ENCODE assay signal across 8 cellular contexts in genomic region chr12:65171073-65171472, GRCh38. TPM values are rescaled to one million over a fixed set of nuclear protein-coding genes. Genes with fewer than 3 reads are reported as not detected.
DNase-seq lines count a peak whose midpoint lies in the region; FAIRE-seq and TF ChIP-seq lines count a peak whose summit lies in the region.

No MANE protein-coding gene starts in this region.

- no peak for TF ChIP-seq CTCF in astrocyte (IDR thresholded peaks at IDR 0.05; ENCODE audit: insufficient read depth, low read depth, low read length)
- TF ChIP-seq CTCF in lower leg skin (IDR thresholded peaks at IDR 0.05), result no peak
- no peak for TF ChIP-seq CTCF in type B pancreatic cell (conservative IDR thresholded peaks at IDR 0.05)

- H3K36me3 Mint-ChIP-seq in activated naive CD4-positive, alpha-beta T cell treated with anti-CD3 and anti-CD28 coated beads, Interleukin-2, amount 10 ng/mL, durations not matched to agents 7 days and 5 days, result peaks cover 29% of the 10 kb centered on the region
- H3K36me3 Mint-ChIP-seq in astrocyte (ENCODE audit: low read depth, unreplicated experiment), result no peaks in the 10 kb centered on the region
- H3K36me3 Mint-ChIP-seq in type B pancreatic cell, result peaks cover 13% of the 10 kb centered on the region

- no peak for FAIRE-seq in astrocyte (lab: Jason Lieb, UNC)

- TF ChIP-seq POLR2A in lower leg skin (IDR thresholded peaks at IDR 0.05), result no peak

- H3K4me2 ChIP-seq in astrocyte (ENCODE audit: low read length), result peak overlapping the region; percentile 93

- peak overlapping the region; percentile 88 for H3K4me3 Mint-ChIP-seq in activated naive CD4-positive, alpha-beta T cell treated with anti-CD3 and anti-CD28 coated beads, Interleukin-2, amount 10 ng/mL, durations not matched to agents 7 days and 5 days
- H3K4me3 Mint-ChIP-seq in astrocyte (ENCODE audit: unreplicated experiment) (peak overlapping the region; percentile 99), type B pancreatic cell (peak overlapping the region; percentile 95)

- peak overlapping the region; percentile 96 for H3K27ac Mint-ChIP-seq in activated naive CD4-positive, alpha-beta T cell treated with anti-CD3 and anti-CD28 coated beads, Interleukin-2, amount 10 ng/mL, durations not matched to agents 7 days and 5 days
- H3K27ac Mint-ChIP-seq in astrocyte (ENCODE audit: unreplicated experiment) (peak overlapping the region; percentile 85), type B pancreatic cell (peak overlapping the region; percentile 90)

- peaks cover 73% of the 10 kb centered on the region for H3K79me2 ChIP-seq in astrocyte (ENCODE audit: insufficient read depth, low read length)

- no peaks in the 10 kb centered on the region for H3K9me3 Mint-ChIP-seq in activated naive CD4-positive, alpha-beta T cell treated with anti-CD3 and anti-CD28 coated beads, Interleukin-2, amount 10 ng/mL, durations not matched to agents 7 days and 5 days
- H3K9me3 Mint-ChIP-seq in astrocyte (ENCODE audit: unreplicated experiment) (no peaks in the 10 kb centered on the region), type B pancreatic cell (no peaks in the 10 kb centered on the region)

- H3K27ac ChIP-seq in astrocyte (ENCODE audit: low read depth, low read length), result no peak overlapping the region

- H3K9me3 ChIP-seq in astrocyte (ENCODE audit: insufficient read depth, low read depth, low read length), result no peaks in the 10 kb centered on the region

- DNase-seq in activated naive CD4-positive, alpha-beta T cell treated with anti-CD3 and anti-CD28 coated beads, Interleukin-2, amount 10 ng/mL, durations not matched to agents 7 days and 5 days, result no peak
- no peak for DNase-seq in activated naive CD4-positive, alpha-beta T cell treated with Interleukin-2 at 50 U/mL for 16 hours
- DNase-seq in astrocyte (ENCODE audit: low read depth), result no peak
- DNase-seq in lower leg skin (ENCODE audit: low spot score in 2 of 2), result no peak
- no peak for DNase-seq in type B pancreatic cell (ENCODE audit: extremely low spot score, unreplicated experiment)
- DNase-seq in NCI-H2196 (lab: John Stamatoyannopoulos, UW; ENCODE audit: unreplicated experiment), result no peak
- DNase-seq in NCI-H146 treated with DMSO at 0.1 percent for 48 hours (lab: John Stamatoyannopoulos, UW; ENCODE audit: unreplicated experiment), result no peak
- DNase-seq in NCI-H187 (lab: John Stamatoyannopoulos, UW), result no peak

- H3K4me3 ChIP-seq in astrocyte (ENCODE audit: insufficient read depth, low read depth, low read length) (peak overlapping the region; percentile 73), lower leg skin (ENCODE audit: low read depth, poor library complexity, severe bottlenecking) (peak overlapping the region; percentile 82)

- WGBS in lower leg skin, 2 donors, result 56 to 76% methylated on average over 8 of the region's 8 CpGs

- peaks cover 3% of the 10 kb centered on the region for H3K27me3 Mint-ChIP-seq in activated naive CD4-positive, alpha-beta T cell treated with anti-CD3 and anti-CD28 coated beads, Interleukin-2, amount 10 ng/mL, durations not matched to agents 7 days and 5 days
- H3K27me3 Mint-ChIP-seq in astrocyte (ENCODE audit: low read depth, unreplicated experiment) (no peaks in the 10 kb centered on the region), type B pancreatic cell (peaks cover 6% of the 10 kb centered on the region)

- intact Hi-C loops in lower leg skin (cut with DNase I; ENCODE audit: low total_unique reads), result no loop called here

- peaks cover 6% of the 10 kb centered on the region for H3K36me3 ChIP-seq in astrocyte (ENCODE audit: insufficient read depth, low read length)

- H3K4me1 ChIP-seq in astrocyte (ENCODE audit: insufficient read depth, low read length), result peaks cover 8% of the 10 kb centered on the region

- peaks cover 35% of the 10 kb centered on the region for H3K4me1 Mint-ChIP-seq in activated naive CD4-positive, alpha-beta T cell treated with anti-CD3 and anti-CD28 coated beads, Interleukin-2, amount 10 ng/mL, durations not matched to agents 7 days and 5 days
- H3K4me1 Mint-ChIP-seq in astrocyte (ENCODE audit: low read depth, unreplicated experiment) (peaks cover 14% of the 10 kb centered on the region), type B pancreatic cell (ENCODE audit: unreplicated experiment) (peaks cover 21% of the 10 kb centered on the region)

- CTCF ChIA-PET in activated naive CD4-positive, alpha-beta T cell treated with anti-CD3 and anti-CD28 coated beads, Interleukin-2, amount 10 ng/mL, durations not matched to agents 7 days and 5 days (lab: Charles Lee), result interaction anchor here (0.8 to 1.2 kb wide), 3 partner anchors 31 to 614 kb away, joined by 3 read pairs; no protein-coding TSS in a partner anchor

- H4K20me1 ChIP-seq in astrocyte (ENCODE audit: insufficient read depth, low read length), result peaks cover 56% of the 10 kb centered on the region

- H3K9ac ChIP-seq in astrocyte (ENCODE audit: low read length), result peak overlapping the region; percentile 98

- no peak overlapping the region for H2AFZ ChIP-seq in astrocyte (ENCODE audit: low read depth, low read length)

- H3K27me3 ChIP-seq in astrocyte (ENCODE audit: insufficient read depth, low read length), result no peaks in the 10 kb centered on the region

RNA-seq across cellular contexts. Expression of gene LEMD3, which starts 1.7 kb away (rescaled TPM):
- 20.9 and 21.8 TPM in 2 replicates for total RNA-seq in astrocyte
- total RNA-seq in lower leg skin, result 10 to 100 TPM; 45.1 to 89.8 (median 53.7) TPM
- 30.6 and 40.6 TPM in 2 replicates for total RNA-seq in type B pancreatic cell (ENCODE audit: low replicate concordance)

RNA-seq across cellular contexts. Expression of gene WIF1, which starts 50.0 kb away (rescaled TPM):
- total RNA-seq in astrocyte (0.26 TPM in 1 of 2 replicates, not detected in the other), lower leg skin (1 to 10 TPM; 1.7 to 4.2 (median 2.3) TPM), type B pancreatic cell (ENCODE audit: low replicate concordance) (2.3 and 14.9 TPM in 2 replicates)
